8 cellular contexts compared by ENCODE assay signal in genomic region chr5:181187500-181188213, GRCh38. TPM values are rescaled to one million over a fixed set of nuclear protein-coding genes. Genes with fewer than 3 reads are reported as not detected.
DNase-seq lines count a peak whose midpoint lies in the region; ATAC-seq and TF ChIP-seq lines count a peak whose summit lies in the region.

No MANE protein-coding gene starts in this region.

- intact Hi-C loops in posterior cingulate gyrus (cut with DNase I), result loop anchor here (1.0 to 10.0 kb wide), 4 partner anchors 36 to 403 kb away; partner anchors contain the start of genes TRIM41, TRIM52 and ZFP62

- peaks cover 40% of the 10 kb centered on the region for H3K4me1 Mint-ChIP-seq in activated T-cell treated with anti-CD3 and anti-CD28 coated beads, Interleukin-2, amount 50 U/mL, for 4 hours (ENCODE audit: low read depth)
- H3K4me1 Mint-ChIP-seq in glutamatergic neuron (ENCODE audit: low read depth, unreplicated experiment), result peaks cover 8% of the 10 kb centered on the region

- H3K27me3 Mint-ChIP-seq in activated T-cell treated with anti-CD3 and anti-CD28 coated beads, Interleukin-2, amount 50 U/mL, for 4 hours (ENCODE audit: low read depth), result peaks cover 4% of the 10 kb centered on the region
- H3K27me3 Mint-ChIP-seq in glutamatergic neuron (ENCODE audit: unreplicated experiment), result peaks cover 46% of the 10 kb centered on the region

- peak; percentile 48 for TF ChIP-seq CTCF in glutamatergic neuron (IDR thresholded peaks at IDR 0.05; ENCODE audit: partially characterized antibody, unreplicated experiment)

- peak overlapping the region; percentile 2 for H2AFZ ChIP-seq in ACC112 (ENCODE audit: low read length, unreplicated experiment)

- no peaks in the 10 kb centered on the region for H3K36me3 Mint-ChIP-seq in activated T-cell treated with anti-CD3 and anti-CD28 coated beads, Interleukin-2, amount 50 U/mL, for 4 hours (ENCODE audit: insufficient read depth)
- peaks cover 8% of the 10 kb centered on the region for H3K36me3 Mint-ChIP-seq in glutamatergic neuron (ENCODE audit: unreplicated experiment)

- peaks cover 10% of the 10 kb centered on the region for H3K4me1 ChIP-seq in ACC112 (ENCODE audit: control insufficient read depth, insufficient read depth, low read length, unreplicated experiment)

- peak overlapping the region; percentile 93 for H3K4me3 Mint-ChIP-seq in activated T-cell treated with anti-CD3 and anti-CD28 coated beads, Interleukin-2, amount 50 U/mL, for 4 hours
- H3K4me3 Mint-ChIP-seq in glutamatergic neuron (ENCODE audit: unreplicated experiment), result peak overlapping the region; percentile 96

- H3K27ac Mint-ChIP-seq in glutamatergic neuron (ENCODE audit: unreplicated experiment), result peak overlapping the region; percentile 88

- H3K4me3 ChIP-seq in ACC112 (ENCODE audit: low read depth, low read length), result peak overlapping the region; percentile 59

- DNase-seq in HT-29 (ENCODE audit: low spot score), result peak; percentile 95
- peak; percentile 22 for DNase-seq in activated T-cell treated with anti-CD3 and anti-CD28 coated beads, Interleukin-2, amount 50 U/mL, for 4 hours
- DNase-seq in glutamatergic neuron, result peak; percentile 81
- DNase-seq in posterior cingulate gyrus, result peak; percentile 50 to 95 (median 68)
- DNase-seq in NCI-H526 treated with DMSO at 0.1 percent for 48 hours (lab: John Stamatoyannopoulos, UW), result no peak
- DNase-seq in NCI-H1048 (lab: John Stamatoyannopoulos, UW), result no peak

- ATAC-seq in activated T-cell treated with anti-CD3 and anti-CD28 coated beads, Interleukin-2, amount 50 U/mL, for 4 hours, result no peak
- no peak for ATAC-seq in HG03196 (IDR thresholded peaks at IDR 0.05; ENCODE audit: unreplicated experiment)

- no peaks in the 10 kb centered on the region; the same call in 1 of the 2 replicates for H3K27me3 ChIP-seq in ACC112 (ENCODE audit: insufficient read depth, low read length)

- no peaks in the 10 kb centered on the region for H3K9me3 Mint-ChIP-seq in activated T-cell treated with anti-CD3 and anti-CD28 coated beads, Interleukin-2, amount 50 U/mL, for 4 hours
- H3K9me3 Mint-ChIP-seq in glutamatergic neuron (ENCODE audit: unreplicated experiment), result peaks cover 41% of the 10 kb centered on the region

- no peaks in the 10 kb centered on the region for H3K36me3 ChIP-seq in ACC112 (ENCODE audit: insufficient read depth, low read length)

- H3K27ac ChIP-seq in ACC112 (ENCODE audit: low read depth, low read length), result peak overlapping the region; percentile 56

- H3K79me2 ChIP-seq in ACC112 (ENCODE audit: control insufficient read depth, insufficient read depth, low read length, unreplicated experiment), result no peaks in the 10 kb centered on the region

RNA-seq across cellular contexts. Expression of gene TRIM7, which starts 17.3 kb away (rescaled TPM):
- total RNA-seq in HT-29 (2014; rRNA removed; shearing (Covaris generic)), result 2.9 and 5.5 TPM in 2 replicates
- 1 to 10 TPM in 1 of 3 donors, under 1 TPM in 2; 0.18 to 2.1 (median 0.99) TPM for total RNA-seq in activated T-cell treated with anti-CD3 and anti-CD28 coated beads, Interleukin-2, amount 50 U/mL, for 4 hours
- total RNA-seq in glutamatergic neuron (ENCODE audit: unreplicated experiment), result 0.93 TPM

RNA-seq across cellular contexts. Expression of gene TRIM41, which starts 35.4 kb away (rescaled TPM):
- total RNA-seq in HT-29 (2014; rRNA removed; shearing (Covaris generic)), result 29.9 and 37.9 TPM in 2 replicates
- total RNA-seq in activated T-cell treated with anti-CD3 and anti-CD28 coated beads, Interleukin-2, amount 50 U/mL, for 4 hours, result 10 to 100 TPM; 37.6 to 39.5 (median 38.3) TPM
- 28.8 TPM for total RNA-seq in glutamatergic neuron (ENCODE audit: unreplicated experiment)

RNA-seq across cellular contexts. Expression of gene OR2V2, which starts 40.3 kb away (rescaled TPM):
- total RNA-seq in HT-29 (2014; rRNA removed; shearing (Covaris generic)), result not detected in 2 replicates
- total RNA-seq in activated T-cell treated with anti-CD3 and anti-CD28 coated beads, Interleukin-2, amount 50 U/mL, for 4 hours, result not detected
- total RNA-seq in glutamatergic neuron (ENCODE audit: unreplicated experiment), result not detected

RNA-seq across cellular contexts. Expression of gene RACK1, which starts 56.0 kb away (rescaled TPM):
- 4,450 and 4,738 TPM in 2 replicates for total RNA-seq in HT-29 (2014; rRNA removed; shearing (Covaris generic))
- 1,000 to 10,000 TPM; 2,938 to 3,145 (median 2,972) TPM for total RNA-seq in activated T-cell treated with anti-CD3 and anti-CD28 coated beads, Interleukin-2, amount 50 U/mL, for 4 hours
- 1,397 TPM for total RNA-seq in glutamatergic neuron (ENCODE audit: unreplicated experiment)

RNA-seq across cellular contexts. Expression of gene OR2V1, which starts 56.7 kb away (rescaled TPM):
- total RNA-seq in HT-29 (2014; rRNA removed; shearing (Covaris generic)), result not detected in 2 replicates
- not detected for total RNA-seq in activated T-cell treated with anti-CD3 and anti-CD28 coated beads, Interleukin-2, amount 50 U/mL, for 4 hours
- total RNA-seq in glutamatergic neuron (ENCODE audit: unreplicated experiment), result not detected

Comparison
In these comparisons a context has a peak if more than half of its experiments do, and no peak if none do; other contexts are left out.
1. DNase-seq: peak in HT-29 (single experiment), activated T-cell treated with anti-CD3 and anti-CD28 coated beads, Interleukin-2, amount 50 U/mL, for 4 hours (single experiment), glutamatergic neuron (single experiment) and posterior cingulate gyrus (10 of 10); none in NCI-H526 treated with DMSO at 0.1 percent for 48 hours (single experiment) and NCI-H1048 (single experiment).